In the genomic region with DNA sequence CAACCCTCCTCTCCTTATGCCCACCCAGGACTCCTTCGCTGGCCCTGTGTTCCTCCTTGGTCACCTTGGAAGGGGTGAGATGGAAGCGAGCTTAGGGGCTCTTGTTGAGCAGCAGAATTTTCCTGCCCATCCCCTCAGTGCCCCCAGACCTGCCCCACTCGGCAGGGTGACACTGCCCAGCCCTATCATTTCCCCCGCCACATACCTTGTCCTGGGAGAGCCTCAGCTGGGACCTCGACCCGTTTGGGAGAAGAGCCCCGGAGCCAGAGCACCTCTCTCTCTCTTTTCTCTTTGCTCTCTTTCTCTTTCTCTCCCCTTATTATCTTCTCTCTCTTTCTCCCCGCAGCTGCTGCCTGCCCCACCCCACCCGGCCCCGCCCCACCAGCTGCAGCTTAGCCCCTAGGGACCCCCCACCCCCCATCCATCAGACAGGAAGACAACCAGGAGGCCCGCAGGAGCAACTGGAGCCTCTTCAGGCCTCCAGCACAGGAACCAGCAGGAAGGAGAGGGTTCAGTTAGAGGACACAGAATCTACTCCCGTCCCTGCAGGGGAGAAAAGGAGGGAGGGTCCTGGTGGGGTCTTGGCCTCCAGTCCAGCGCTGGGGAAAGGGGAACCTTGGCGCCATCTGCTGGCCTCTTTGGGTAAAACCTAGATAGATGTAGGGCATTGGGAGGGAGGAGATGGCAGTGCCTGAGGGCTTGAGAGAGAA, we compare ENCODE assay signal across 9 cellular contexts. TPM values are rescaled to one million over a fixed set of nuclear protein-coding genes. Genes with fewer than 3 reads are reported as not detected.
A peak's percentile ranks its signal among the peaks of the same experiment; 100 is the strongest.
DNase-seq lines count a peak whose midpoint lies in the region; ATAC-seq and TF ChIP-seq lines count a peak whose summit lies in the region.
"Had no signal": no experiment of that assay in that cellular context is flagged by ENCODE, and none has a peak within 500 bp of the region (broad histone marks: within the 10 kb centered on the region; RNA-seq: fewer than 3 reads in every experiment).

No MANE protein-coding gene starts in this region.

- H3K9me3 Mint-ChIP-seq in activated T-helper 17 cell treated with anti-CD3 and anti-CD28 coated beads, Interleukin-2, amount 50 U/mL, for 72 hours: no peaks in the 10 kb centered on the region
- no peaks in the 10 kb centered on the region for H3K9me3 Mint-ChIP-seq in osteocyte (ENCODE audit: unreplicated experiment)
- H3K9me3 Mint-ChIP-seq: T-helper 1 cell treated with Interleukin-12 subunit alpha and Interleukin-12 subunit beta and Interleukin-4 antibody, amounts not matched to agents 30 μg/mL and 1 μg/mL, for 36 hours had no signal

- H3K4me2 ChIP-seq in Karpas-422 (ENCODE audit: low read depth, low read length, poor library complexity, severe bottlenecking): peak overlapping the region; percentile 61

- 27 to 28% methylated on average over 13 to 14 of the region's 14 CpGs for WGBS in tibial nerve, 2 donors

- H3K27me3 Mint-ChIP-seq in activated T-helper 17 cell treated with anti-CD3 and anti-CD28 coated beads, Interleukin-2, amount 50 U/mL, for 72 hours: peaks cover 48% of the 10 kb centered on the region
- peaks cover 11% of the 10 kb centered on the region for H3K27me3 Mint-ChIP-seq in osteocyte (ENCODE audit: unreplicated experiment)

- H3K4me3 Mint-ChIP-seq in activated T-helper 17 cell treated with anti-CD3 and anti-CD28 coated beads, Interleukin-2, amount 50 U/mL, for 72 hours: no peak overlapping the region
- H3K4me3 Mint-ChIP-seq in osteocyte (ENCODE audit: unreplicated experiment): peak overlapping the region; percentile 14
- H3K4me3 Mint-ChIP-seq: T-helper 1 cell treated with Interleukin-12 subunit alpha and Interleukin-12 subunit beta and Interleukin-4 antibody, amounts not matched to agents 30 μg/mL and 1 μg/mL, for 36 hours had no signal

- no peak overlapping the region for H3K9ac ChIP-seq in Karpas-422 (ENCODE audit: low read length)

- peak; percentile 91 for DNase-seq in DMS 273 (lab: John Stamatoyannopoulos, UW; ENCODE audit: unreplicated experiment)
- DNase-seq in Karpas-422: peak; percentile 89
- DNase-seq in RKO (ENCODE audit: low spot score): peak; percentile 35
- peak; percentile 76 for DNase-seq in germinal center (ENCODE audit: low spot score)
- peak; percentile 93 for DNase-seq in osteocyte (ENCODE audit: extremely low spot score, unreplicated experiment)
- peak; percentile 49 to 81 for DNase-seq in tibial nerve (ENCODE audit: low spot score in 2 of 2)

- no peaks in the 10 kb centered on the region for H4K20me1 ChIP-seq in Karpas-422 (ENCODE audit: insufficient read depth, low read depth, low read length)

- no peaks in the 10 kb centered on the region for H3K36me3 ChIP-seq in Karpas-422 (ENCODE audit: insufficient read depth, low read length)
- H3K36me3 ChIP-seq in tibial nerve: peaks cover 0 to 17% (median 0%) of the 10 kb centered on the region in 3 donors

- H3K4me1 ChIP-seq in Karpas-422 (ENCODE audit: low read length) (peaks cover 16% of the 10 kb centered on the region), tibial nerve (peaks cover 0 to 31% (median 9%) of the 10 kb centered on the region in 4 donors)

- H3K27ac Mint-ChIP-seq in activated T-helper 17 cell treated with anti-CD3 and anti-CD28 coated beads, Interleukin-2, amount 50 U/mL, for 72 hours: no peak overlapping the region
- H3K27ac Mint-ChIP-seq in osteocyte (ENCODE audit: unreplicated experiment): no peak overlapping the region
- H3K27ac Mint-ChIP-seq: T-helper 1 cell treated with Interleukin-12 subunit alpha and Interleukin-12 subunit beta and Interleukin-4 antibody, amounts not matched to agents 30 μg/mL and 1 μg/mL, for 36 hours had no signal

- TF ChIP-seq POLR2A in tibial nerve (IDR thresholded peaks at IDR 0.05): no peak

- H3K4me3 ChIP-seq in Karpas-422 (ENCODE audit: low read length): no peak overlapping the region
- peak overlapping the region in 1 of 4 donors; percentile 23 for H3K4me3 ChIP-seq in tibial nerve

- no peak overlapping the region for H3K27ac ChIP-seq in Karpas-422 (ENCODE audit: low read length)
- no peak overlapping the region for H3K27ac ChIP-seq in tibial nerve

- peaks cover 22% of the 10 kb centered on the region for H3K36me3 Mint-ChIP-seq in activated T-helper 17 cell treated with anti-CD3 and anti-CD28 coated beads, Interleukin-2, amount 50 U/mL, for 72 hours (ENCODE audit: low read depth)
- H3K36me3 Mint-ChIP-seq in osteocyte (ENCODE audit: unreplicated experiment): no peaks in the 10 kb centered on the region

- ATAC-seq in activated T-helper 17 cell treated with anti-CD3 and anti-CD28 coated beads, Interleukin-2, amount 50 U/mL, for 72 hours (replicated peaks): peak; percentile 67
- no peak for ATAC-seq in GM18868 (IDR thresholded peaks at IDR 0.05; ENCODE audit: unreplicated experiment)

- H3K9me2 ChIP-seq in Karpas-422 (replicated peaks; ENCODE audit: insufficient read depth, low read length): no peaks in the 10 kb centered on the region

- peaks cover 11% of the 10 kb centered on the region for H3K4me1 Mint-ChIP-seq in activated T-helper 17 cell treated with anti-CD3 and anti-CD28 coated beads, Interleukin-2, amount 50 U/mL, for 72 hours
- H3K4me1 Mint-ChIP-seq in osteocyte (ENCODE audit: unreplicated experiment): peaks cover 34% of the 10 kb centered on the region

- H2AFZ ChIP-seq in Karpas-422 (ENCODE audit: low read length): no peak overlapping the region

- no peak for TF ChIP-seq EP300 in tibial nerve (IDR thresholded peaks at IDR 0.05)

- no peaks in the 10 kb centered on the region for H3K9me3 ChIP-seq in Karpas-422 (ENCODE audit: low read length)
- no peaks in the 10 kb centered on the region for H3K9me3 ChIP-seq in tibial nerve

- TF ChIP-seq CTCF in osteocyte (IDR thresholded peaks at IDR 0.05): peak; percentile 88
- TF ChIP-seq CTCF in tibial nerve (IDR thresholded peaks at IDR 0.05): peak; percentile 66 to 85 (median 76)

- H3K27me3 ChIP-seq in Karpas-422 (ENCODE audit: low read length) (no peaks in the 10 kb centered on the region), tibial nerve (peaks cover 0 to 35% of the 10 kb centered on the region in 2 donors)

- no peaks in the 10 kb centered on the region for H3K79me2 ChIP-seq in Karpas-422 (ENCODE audit: low read length)

RNA-seq across cellular contexts. Expression of gene FNDC5, which starts 1.6 kb away (rescaled TPM):
- not detected in 2 replicates for total RNA-seq in Karpas-422 (2014; rRNA removed; shearing (Covaris generic); ENCODE audit: low replicate concordance)
- total RNA-seq in activated T-helper 17 cell treated with anti-CD3 and anti-CD28 coated beads, Interleukin-2, amount 50 U/mL, for 72 hours: not detected
- 2.0 and 3.2 TPM in 2 replicates for total RNA-seq in osteocyte
- total RNA-seq in tibial nerve: under 1 TPM in 1 of 4 donors, not detected in 3; 0.21 TPM

RNA-seq across cellular contexts. Expression of gene HPCA, which starts 13.9 kb away (rescaled TPM):
- total RNA-seq in Karpas-422 (2014; rRNA removed; shearing (Covaris generic); ENCODE audit: low replicate concordance): not detected in 2 replicates
- total RNA-seq in activated T-helper 17 cell treated with anti-CD3 and anti-CD28 coated beads, Interleukin-2, amount 50 U/mL, for 72 hours: under 1 TPM in 1 of 2 donors, not detected in 1; 0.98 TPM
- total RNA-seq in osteocyte (not detected in 2 replicates), tibial nerve (not detected)

RNA-seq across cellular contexts. Expression of gene TMEM54, which starts 28.8 kb away (rescaled TPM):
- total RNA-seq in Karpas-422 (2014; rRNA removed; shearing (Covaris generic); ENCODE audit: low replicate concordance): 1.1 and 4.9 TPM in 2 replicates
- under 1 TPM; 0.37 to 0.80 TPM for total RNA-seq in activated T-helper 17 cell treated with anti-CD3 and anti-CD28 coated beads, Interleukin-2, amount 50 U/mL, for 72 hours
- total RNA-seq in osteocyte (7.3 and 9.8 TPM in 2 replicates), tibial nerve (10 to 100 TPM; 13.1 to 41.4 (median 26.3) TPM)

RNA-seq across cellular contexts. Expression of gene S100PBP, which starts 54.9 kb away (rescaled TPM):
- total RNA-seq in Karpas-422 (2014; rRNA removed; shearing (Covaris generic); ENCODE audit: low replicate concordance): 23.7 and 30.8 TPM in 2 replicates
- 10 to 100 TPM; 42.7 to 48.1 TPM for total RNA-seq in activated T-helper 17 cell treated with anti-CD3 and anti-CD28 coated beads, Interleukin-2, amount 50 U/mL, for 72 hours
- total RNA-seq in osteocyte (49.8 and 54.4 TPM in 2 replicates), tibial nerve (10 to 100 TPM; 24.0 to 55.5 (median 33.4) TPM)

RNA-seq across cellular contexts. Expression of gene YARS1, which starts 55.2 kb away (rescaled TPM):
- 118 and 159 TPM in 2 replicates for total RNA-seq in Karpas-422 (2014; rRNA removed; shearing (Covaris generic); ENCODE audit: low replicate concordance)
- total RNA-seq in activated T-helper 17 cell treated with anti-CD3 and anti-CD28 coated beads, Interleukin-2, amount 50 U/mL, for 72 hours: 100 to 1,000 TPM; 101 to 176 TPM
- total RNA-seq in osteocyte: 177 and 191 TPM in 2 replicates
- 10 to 100 TPM; 29.0 to 80.7 (median 50.2) TPM for total RNA-seq in tibial nerve

Comparison
In these comparisons a context has a peak if more than half of its experiments do, and no peak if none do; other contexts are left out.
1. DNase-seq: peak in every context shown above with its lines; median percentile 93 in osteocyte; 91 in DMS 273; 89 in Karpas-422; 76 in germinal center; 65 in tibial nerve; 35 in RKO.